12 cellular contexts compared by ENCODE assay signal in the genomic region with DNA sequence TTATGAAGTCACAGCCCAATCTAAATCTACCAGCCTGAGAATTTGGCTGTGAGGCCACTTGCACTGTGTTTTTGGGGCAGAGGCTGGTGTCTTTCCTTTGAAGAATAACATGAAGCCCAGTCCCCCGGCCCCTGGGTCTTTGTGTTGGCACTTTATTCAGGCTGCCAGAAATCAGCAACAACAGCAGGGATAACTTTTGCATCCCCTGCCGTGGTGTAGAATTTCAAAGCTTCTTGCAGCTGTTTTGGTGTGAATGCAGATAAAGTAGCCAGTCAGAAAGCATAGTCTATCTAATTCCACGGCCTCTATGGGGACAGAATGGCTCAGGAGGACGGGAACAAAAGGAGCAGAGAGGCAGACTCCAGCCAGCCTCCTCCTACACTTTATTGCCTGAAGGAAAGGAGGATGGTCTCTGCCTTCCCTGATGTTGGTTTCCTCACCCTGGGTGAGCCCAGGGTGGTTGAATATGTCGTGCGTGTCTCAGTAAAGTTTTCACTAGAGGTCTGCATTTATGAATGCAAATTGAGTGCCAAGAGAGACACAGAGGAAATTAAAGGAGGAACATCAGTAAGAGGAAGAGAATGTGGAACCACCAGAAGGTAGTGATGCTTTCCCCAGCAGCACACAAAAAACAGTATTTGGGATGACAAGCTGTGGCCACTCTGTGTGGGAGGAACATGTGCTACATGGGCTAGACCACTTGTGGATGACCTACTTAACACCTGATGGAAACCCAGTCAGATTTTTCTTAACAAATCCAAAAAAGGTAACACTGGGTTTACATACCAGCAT.
DNase-seq lines count a peak whose midpoint lies in the region; ATAC-seq and TF ChIP-seq lines count a peak whose summit lies in the region.
"Had no signal": no experiment of that assay in that cellular context is flagged by ENCODE, and none has a peak within 500 bp of the region (broad histone marks: within the 10 kb centered on the region; RNA-seq: fewer than 3 reads in every experiment).

No MANE protein-coding gene starts in this region.

- DNase-seq in DMS 273 (lab: John Stamatoyannopoulos, UW; ENCODE audit: unreplicated experiment) (peak; percentile 58), DMS 273 treated with DMSO at 0.1 percent for 48 hours (lab: John Stamatoyannopoulos, UW) (no peak), SJCRH30 (peak; percentile 66 to 83), glutamatergic neuron (no peak), NCI-H774 (lab: John Stamatoyannopoulos, UW) (no peak), RWPE1 (ENCODE audit: low spot score) (no peak)
- DNase-seq: WERI-Rb-1 had no signal

- H3K4me1 ChIP-seq in SJCRH30 (peaks cover 16% of the 10 kb centered on the region), parathyroid adenoma (peaks cover 15% of the 10 kb centered on the region)

- peak overlapping the region; percentile 20 for H3K4me3 ChIP-seq in SJCRH30
- no peak overlapping the region for H3K4me3 ChIP-seq in parathyroid adenoma (ENCODE audit: low read depth, low read length)
- H3K4me3 ChIP-seq: Peyer's patch, testis had no signal

- peaks cover 30% of the 10 kb centered on the region for H3K79me2 ChIP-seq in parathyroid adenoma

- no peak overlapping the region for H3K9ac ChIP-seq in parathyroid adenoma

- H3K27me3 ChIP-seq in SJCRH30 (no peaks in the 10 kb centered on the region), parathyroid adenoma (ENCODE audit: control insufficient read depth, insufficient read depth, low read length) (no peaks in the 10 kb centered on the region)
- H3K27me3 ChIP-seq: Peyer's patch, testis had no signal

- peak overlapping the region; percentile 23 for H3K27ac Mint-ChIP-seq in glutamatergic neuron (ENCODE audit: unreplicated experiment)

- H3K36me3 Mint-ChIP-seq in glutamatergic neuron (ENCODE audit: unreplicated experiment) = peaks cover 14% of the 10 kb centered on the region

- CTCF ChIA-PET in RWPE1 (lab: Yijun Ruan, JAX) = no interaction called here

- peaks cover 13% of the 10 kb centered on the region for H3K4me1 Mint-ChIP-seq in glutamatergic neuron (ENCODE audit: low read depth, unreplicated experiment)

- H3K27ac ChIP-seq in SJCRH30 (peak overlapping the region; percentile 56), parathyroid adenoma (peak overlapping the region; percentile 15), RWPE1 (no peak overlapping the region)
- H3K27ac ChIP-seq: 22Rv1, Peyer's patch, WERI-Rb-1 had no signal

- peaks cover 7% of the 10 kb centered on the region; the same call in 1 of the 2 replicates for H3K9me3 ChIP-seq in SJCRH30 (replicated peaks)
- H3K9me3 ChIP-seq in parathyroid adenoma (ENCODE audit: control insufficient read depth, low read length) = no peaks in the 10 kb centered on the region
- H3K9me3 ChIP-seq: Peyer's patch, testis had no signal

- POLR2A ChIA-PET in RWPE1 (lab: Yijun Ruan, JAX; ENCODE audit: low non-redundant PET) = no interaction called here

- no peak overlapping the region for H3K4me2 ChIP-seq in parathyroid adenoma (ENCODE audit: low read length)

- peak overlapping the region; percentile 48 for H2AFZ ChIP-seq in parathyroid adenoma

- H3K36me3 ChIP-seq in SJCRH30 (no peaks in the 10 kb centered on the region), parathyroid adenoma (ENCODE audit: control insufficient read depth, insufficient read depth, low read length) (no peaks in the 10 kb centered on the region)
- H3K36me3 ChIP-seq: Peyer's patch, WERI-Rb-1 had no signal

- H3K4me3 Mint-ChIP-seq in glutamatergic neuron (ENCODE audit: unreplicated experiment) = no peak overlapping the region

- no peak for ATAC-seq in GM21526 (IDR thresholded peaks at IDR 0.05; ENCODE audit: low FRiP score, unreplicated experiment)

- H3K27me3 Mint-ChIP-seq in glutamatergic neuron (ENCODE audit: unreplicated experiment) = peaks cover 3% of the 10 kb centered on the region

- TF ChIP-seq CTCF in glutamatergic neuron (IDR thresholded peaks at IDR 0.05; ENCODE audit: partially characterized antibody, unreplicated experiment) (no peak), parathyroid adenoma (IDR thresholded peaks at IDR 0.05) (no peak), RWPE1 (conservative IDR thresholded peaks at IDR 0.05; ENCODE audit: low read depth) (no peak)

- H3K9me3 Mint-ChIP-seq in glutamatergic neuron (ENCODE audit: unreplicated experiment) = peaks cover 21% of the 10 kb centered on the region

Comparison
In these comparisons a context has a peak if more than half of its experiments do, and no peak if none do; other contexts are left out.
1. DNase-seq: peak in DMS 273 (single experiment) and SJCRH30 (2 of 2); none in DMS 273 treated with DMSO at 0.1 percent for 48 hours (single experiment), glutamatergic neuron (single experiment), NCI-H774 (single experiment) and RWPE1 (single experiment).